1 cellular context compared by ENCODE assay signal in the genomic region with DNA sequence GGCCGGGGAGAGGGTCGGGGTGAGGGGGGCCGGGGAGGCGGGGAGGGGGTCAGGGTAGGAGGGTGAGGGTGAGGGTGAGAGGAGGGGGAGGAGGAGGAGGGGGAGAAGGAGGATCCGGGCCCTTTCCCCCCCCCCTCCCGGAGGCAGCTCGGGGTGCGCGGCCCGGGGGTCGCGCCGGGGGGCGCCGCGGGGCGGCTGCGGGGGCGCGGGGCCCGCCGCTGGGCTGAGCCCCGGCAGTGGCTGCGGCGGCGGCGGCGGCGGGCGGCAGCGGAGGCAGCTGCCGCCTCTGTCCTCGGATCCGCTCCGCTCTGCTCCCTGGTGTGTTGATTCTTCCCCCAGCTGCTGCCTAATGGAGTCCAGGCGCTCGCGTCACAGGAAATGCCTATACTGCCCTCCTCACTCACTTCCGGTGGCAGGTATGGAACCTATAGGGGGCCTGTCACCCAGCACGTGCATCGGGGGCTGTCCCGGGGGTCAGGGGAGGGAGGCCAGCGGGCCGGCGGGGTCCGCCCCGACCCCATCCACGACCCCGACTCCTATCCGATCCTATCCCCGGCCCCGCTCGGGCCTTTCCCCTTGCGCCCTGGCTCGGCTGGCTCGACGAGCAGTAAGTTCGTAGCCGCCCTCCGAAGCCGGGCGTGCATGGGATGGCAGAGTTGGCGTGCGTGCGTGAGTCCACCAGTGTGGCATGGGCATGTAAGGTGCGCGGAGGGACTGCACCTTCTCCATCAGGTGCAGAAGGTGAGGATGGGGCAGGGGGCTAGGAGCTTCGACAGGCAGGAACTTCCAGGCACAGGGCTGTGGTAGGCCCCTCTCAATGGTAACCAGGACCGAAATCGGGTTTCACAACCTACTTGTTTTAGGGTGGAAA.
TF ChIP-seq lines count a peak whose summit lies in the region.

A gene (minus strand): TSS at position 351 of the 871 bp plus-strand sequence.

TF ChIP-seq in GM12878, 131 proteins besides CTCF, POLR2A, EP300 and RAD21 (continued from another document):
- TF ChIP-seq JUND (IDR thresholded peaks at IDR 0.05; ENCODE audit: low read depth, low read length) (no peak), BACH1 (IDR thresholded peaks at IDR 0.05; ENCODE audit: borderline replicate concordance) (0 out of 2 replicates have a peak, but pooled peaks have one; percentile 65), CREM (IDR thresholded peaks at IDR 0.05; ENCODE audit: low read depth) (peak; percentile 89), DPF2 (IDR thresholded peaks at IDR 0.05) (peak; percentile 64), TCF12 (IDR thresholded peaks at IDR 0.05; ENCODE audit: low read depth, low read length) (0 out of 2 replicates have a peak, but pooled peaks have one; percentile 66), LARP7 (IDR thresholded peaks at IDR 0.05) (peak; percentile 53; the same call in 1 of the 2 replicates), RCOR1 (conservative IDR thresholded peaks at IDR 0.05; ENCODE audit: low read depth, low read length) (0 out of 2 replicates have a peak, but pooled peaks have one; percentile 56), ESRRA (IDR thresholded peaks at IDR 0.05; ENCODE audit: low read length) (no peak), IKZF1 (conservative IDR thresholded peaks at IDR 0.05) (peak; percentile 69), MYC (IDR thresholded peaks at IDR 0.05; ENCODE audit: insufficient read depth, insufficient read length, insufficient replicate concordance, low read length, severe bottlenecking) (peak; percentile 92), MXI1 (IDR thresholded peaks at IDR 0.05; ENCODE audit: low read depth, low read length) (peak; percentile 83; the same call in 1 of the 2 replicates)
- TF ChIP-seq, protein P1, sequence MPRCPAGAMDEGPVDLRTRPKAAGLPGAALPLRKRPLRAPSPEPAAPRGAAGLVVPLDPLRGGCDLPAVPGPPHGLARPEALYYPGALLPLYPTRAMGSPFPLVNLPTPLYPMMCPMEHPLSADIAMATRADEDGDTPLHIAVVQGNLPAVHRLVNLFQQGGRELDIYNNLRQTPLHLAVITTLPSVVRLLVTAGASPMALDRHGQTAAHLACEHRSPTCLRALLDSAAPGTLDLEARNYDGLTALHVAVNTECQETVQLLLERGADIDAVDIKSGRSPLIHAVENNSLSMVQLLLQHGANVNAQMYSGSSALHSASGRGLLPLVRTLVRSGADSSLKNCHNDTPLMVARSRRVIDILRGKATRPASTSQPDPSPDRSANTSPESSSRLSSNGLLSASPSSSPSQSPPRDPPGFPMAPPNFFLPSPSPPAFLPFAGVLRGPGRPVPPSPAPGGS (IDR thresholded peaks at IDR 0.05; ENCODE audit: borderline replicate concordance, insufficient read depth, low read depth, low read length, poor library complexity, severe bottlenecking): peak; percentile 15
- TF ChIP-seq, protein P2, sequence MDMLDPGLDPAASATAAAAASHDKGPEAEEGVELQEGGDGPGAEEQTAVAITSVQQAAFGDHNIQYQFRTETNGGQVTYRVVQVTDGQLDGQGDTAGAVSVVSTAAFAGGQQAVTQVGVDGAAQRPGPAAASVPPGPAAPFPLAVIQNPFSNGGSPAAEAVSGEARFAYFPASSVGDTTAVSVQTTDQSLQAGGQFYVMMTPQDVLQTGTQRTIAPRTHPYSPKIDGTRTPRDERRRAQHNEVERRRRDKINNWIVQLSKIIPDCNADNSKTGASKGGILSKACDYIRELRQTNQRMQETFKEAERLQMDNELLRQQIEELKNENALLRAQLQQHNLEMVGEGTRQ (IDR thresholded peaks at IDR 0.05; ENCODE audit: borderline replicate concordance, low read depth, low read length): peak; percentile 58
- TF ChIP-seq, protein P3, sequence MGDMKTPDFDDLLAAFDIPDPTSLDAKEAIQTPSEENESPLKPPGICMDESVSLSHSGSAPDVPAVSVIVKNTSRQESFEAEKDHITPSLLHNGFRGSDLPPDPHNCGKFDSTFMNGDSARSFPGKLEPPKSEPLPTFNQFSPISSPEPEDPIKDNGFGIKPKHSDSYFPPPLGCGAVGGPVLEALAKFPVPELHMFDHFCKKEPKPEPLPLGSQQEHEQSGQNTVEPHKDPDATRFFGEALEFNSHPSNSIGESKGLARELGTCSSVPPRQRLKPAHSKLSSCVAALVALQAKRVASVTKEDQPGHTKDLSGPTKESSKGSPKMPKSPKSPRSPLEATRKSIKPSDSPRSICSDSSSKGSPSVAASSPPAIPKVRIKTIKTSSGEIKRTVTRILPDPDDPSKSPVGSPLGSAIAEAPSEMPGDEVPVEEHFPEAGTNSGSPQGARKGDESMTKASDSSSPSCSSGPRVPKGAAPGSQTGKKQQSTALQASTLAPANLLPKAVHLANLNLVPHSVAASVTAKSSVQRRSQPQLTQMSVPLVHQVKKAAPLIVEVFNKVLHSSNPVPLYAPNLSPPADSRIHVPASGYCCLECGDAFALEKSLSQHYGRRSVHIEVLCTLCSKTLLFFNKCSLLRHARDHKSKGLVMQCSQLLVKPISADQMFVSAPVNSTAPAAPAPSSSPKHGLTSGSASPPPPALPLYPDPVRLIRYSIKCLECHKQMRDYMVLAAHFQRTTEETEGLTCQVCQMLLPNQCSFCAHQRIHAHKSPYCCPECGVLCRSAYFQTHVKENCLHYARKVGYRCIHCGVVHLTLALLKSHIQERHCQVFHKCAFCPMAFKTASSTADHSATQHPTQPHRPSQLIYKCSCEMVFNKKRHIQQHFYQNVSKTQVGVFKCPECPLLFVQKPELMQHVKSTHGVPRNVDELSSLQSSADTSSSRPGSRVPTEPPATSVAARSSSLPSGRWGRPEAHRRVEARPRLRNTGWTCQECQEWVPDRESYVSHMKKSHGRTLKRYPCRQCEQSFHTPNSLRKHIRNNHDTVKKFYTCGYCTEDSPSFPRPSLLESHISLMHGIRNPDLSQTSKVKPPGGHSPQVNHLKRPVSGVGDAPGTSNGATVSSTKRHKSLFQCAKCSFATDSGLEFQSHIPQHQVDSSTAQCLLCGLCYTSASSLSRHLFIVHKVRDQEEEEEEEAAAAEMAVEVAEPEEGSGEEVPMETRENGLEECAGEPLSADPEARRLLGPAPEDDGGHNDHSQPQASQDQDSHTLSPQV (IDR thresholded peaks at IDR 0.05): no peak
TF ChIP-seq in GM12878: peak in this region for 53.
